Comparison of ENCODE assay signal across 27 cellular contexts in the genomic region with DNA sequence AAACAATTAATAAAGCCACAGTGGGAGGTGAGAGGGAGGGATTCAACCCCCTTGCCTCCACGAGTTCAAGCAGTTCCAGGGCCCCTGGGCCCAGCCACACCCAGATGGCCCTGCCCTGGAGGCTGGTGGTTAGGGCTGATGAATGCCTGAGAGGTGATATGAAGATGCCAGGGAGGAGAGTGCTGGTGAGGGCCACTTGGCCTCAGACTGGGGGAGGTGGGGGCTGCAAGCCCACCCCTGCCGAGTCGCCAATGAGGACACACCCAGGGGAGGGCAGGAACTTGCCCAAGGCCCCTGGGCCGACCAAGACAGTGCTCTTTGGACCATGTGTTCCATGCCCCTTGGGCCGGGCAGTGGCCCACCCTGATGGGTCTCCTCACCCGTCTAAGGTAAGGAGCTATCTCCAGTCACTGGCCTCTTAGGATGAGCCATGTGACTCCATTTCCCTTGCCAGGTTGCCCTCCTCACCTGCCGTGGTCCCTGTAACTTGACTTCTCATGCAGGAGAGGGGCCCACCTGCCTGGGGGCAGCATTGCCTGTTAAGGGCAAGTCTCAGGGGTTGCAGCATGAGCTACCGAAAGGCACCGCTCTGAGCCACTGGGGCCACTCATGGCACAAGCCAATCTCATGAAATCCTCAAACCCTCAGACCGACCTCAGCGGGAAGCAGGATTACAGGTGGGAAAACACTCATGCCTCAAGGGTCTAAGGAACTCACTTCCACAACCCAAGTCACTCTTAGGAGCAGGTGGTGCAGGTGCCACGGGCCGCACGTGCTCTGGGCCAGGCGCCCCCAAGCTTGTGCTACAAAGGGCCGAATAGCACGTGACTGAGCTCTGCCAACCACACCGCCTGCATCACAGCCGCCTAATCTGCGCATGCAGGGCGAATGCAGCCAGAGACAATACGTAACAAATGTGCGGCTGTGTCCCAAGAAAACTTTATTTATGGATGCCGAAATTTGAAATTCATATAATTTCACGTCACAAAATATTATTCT.
DNase-seq lines count a peak whose midpoint lies in the region; ATAC-seq, FAIRE-seq and TF ChIP-seq lines count a peak whose summit lies in the region.
"Had no signal": no experiment of that assay in that cellular context is flagged by ENCODE, and none has a peak within 500 bp of the region (broad histone marks: within the 10 kb centered on the region; RNA-seq: fewer than 3 reads in every experiment).

No MANE protein-coding gene starts in this region.

- TF ChIP-seq RAD21 in HepG2 (CRISPR knock-in tag; IDR thresholded peaks at IDR 0.05): no peak

- 37% methylated on average over 24 of the region's 25 CpGs for WGBS in HepG2 (ENCODE audit: low lambda C conversion rate)
- WGBS in right lobe of liver (ENCODE audit: insufficient coverage, low coverage, low lambda C conversion rate, missing lambda C conversion rate): 83% methylated on average over 9 of the region's 25 CpGs

- POLR2A ChIA-PET in HepG2 (lab: Yijun Ruan, JAX): no interaction called here

- in situ Hi-C loops in HepG2 (cut with HindIII; ENCODE audit: extremely low pct_ligation_motif_present, low pct_unique_long_range_greater_than_20kb) (no loop called here), KBM-7 (cut with MboI; ENCODE audit: low pct_unique_long_range_greater_than_20kb, low sequenced_read_pairs) (no loop called here)

- no peak for FAIRE-seq in HepG2 (lab: Jason Lieb, UNC)
- FAIRE-seq: endothelial cell of umbilical vein, RCC 7860 had no signal

- DNase-seq in HepG2 (ENCODE audit: low spot score) (no peak), right lobe of liver (no peak), NCI-H2196 (lab: John Stamatoyannopoulos, UW; ENCODE audit: unreplicated experiment) (peak; percentile 80), epidermal melanocyte (ENCODE audit: insufficient read length, low spot score) (peak; percentile 5), KBM-7 (no peak)
- DNase-seq in activated CD4-positive, alpha-beta T cell treated with anti-CD3 and anti-CD28 coated beads for 1 hour: no peak
- DNase-seq: activated CD4-positive, alpha-beta T cell treated with anti-CD3 and anti-CD28 coated beads for 4 hours; activated CD8-positive, alpha-beta T cell treated with anti-CD3 and anti-CD28 coated beads, Interleukin-2, amount 10 ng/mL, durations not matched to agents 7 days and 5 days; activated T-cell treated with anti-CD3 and anti-CD28 coated beads for 4 hours; DND-41; gastrocnemius medialis; GM23248; KG1; kidney glomerular epithelial cell; lower lobe of right lung; natural killer cell; NCI-H226; NCI-H82; SHP77 treated with DMSO at 0.1 percent for 48 hours; stimulated activated CD4-positive, alpha-beta T cell treated with anti-CD3 and anti-CD28 coated beads, Interleukin-15, amount 100 ng/mL, for 24 hours; stimulated activated CD4-positive, alpha-beta T cell treated with anti-CD3 and anti-CD28 coated beads, Interleukin-4, amount 100 ng/mL, for 4 hours had no signal

- CTCF ChIA-PET in HepG2 (lab: Yijun Ruan, JAX; ENCODE audit: low intra/inter-chr PET ratio, low total read pairs): no interaction called here

- H3K27me3 ChIP-seq in HepG2 (ENCODE audit: control insufficient read depth in 1 of 2, insufficient read depth in 2 of 2, low read length in 2 of 2): peaks cover 3 to 51% of the 10 kb centered on the region in 2 experiments; a peak in 3 of 5 replicates
- H3K27me3 ChIP-seq in right lobe of liver: no peaks in the 10 kb centered on the region
- H3K27me3 ChIP-seq: BLaER1 treated with 17β-estradiol and CSF1 and Interleukin-3, amounts not matched to agents 10 nM and 100 nM had no signal

- intact Hi-C loops in HepG2 (cut with micrococcal nuclease; ENCODE audit: unreplicated experiment) (no loop called here), right lobe of liver (cut with DNase I) (no loop called here)

- no peak overlapping the region for H3K4me2 ChIP-seq in HepG2 (ENCODE audit: low read depth, low read length)

- H4K20me1 ChIP-seq in HepG2 (ENCODE audit: insufficient read depth, low read length): no peaks in the 10 kb centered on the region; the same call in 1 of the 2 replicates
- H4K20me1 ChIP-seq: BLaER1 treated with 17β-estradiol and CSF1 and Interleukin-3, amounts not matched to agents 10 nM and 100 nM had no signal

- H3K9me3 ChIP-seq in HepG2 (ENCODE audit: low read length): no peaks in the 10 kb centered on the region
- no peaks in the 10 kb centered on the region for H3K9me3 ChIP-seq in right lobe of liver
- H3K9me3 ChIP-seq: BLaER1 treated with 17β-estradiol and CSF1 and Interleukin-3, amounts not matched to agents 10 nM and 100 nM; gastrocnemius medialis; lower lobe of right lung had no signal

- H3K79me2 ChIP-seq in HepG2 (ENCODE audit: insufficient read depth, low read length): no peaks in the 10 kb centered on the region

- H3K4me1 ChIP-seq in HepG2 (ENCODE audit: insufficient read depth, low read length) (no peaks in the 10 kb centered on the region), right lobe of liver (no peaks in the 10 kb centered on the region)
- H3K4me1 ChIP-seq: gastrocnemius medialis, lower lobe of right lung had no signal

- no peak for TF ChIP-seq POLR2A in HepG2 (IDR thresholded peaks at IDR 0.05; ENCODE audit: insufficient read depth in 1 of 2, low read depth in 2 of 2, low read length in 2 of 2)
- TF ChIP-seq POLR2A in right lobe of liver (IDR thresholded peaks at IDR 0.05): no peak

- H3K27ac ChIP-seq in HepG2 (ENCODE audit: extremely low read length, insufficient read depth, low read length) (no peak overlapping the region), right lobe of liver (no peak overlapping the region)
- H3K27ac ChIP-seq: BLaER1 treated with 17β-estradiol and CSF1 and Interleukin-3, amounts not matched to agents 10 nM and 100 nM; gastrocnemius medialis; GM23248; lower lobe of right lung had no signal

- no peak for TF ChIP-seq CTCF in HepG2 (CRISPR knock-in tag; IDR thresholded peaks at IDR 0.05)
- no peak for TF ChIP-seq CTCF in right lobe of liver (IDR thresholded peaks at IDR 0.05)

- TF ChIP-seq EP300 in HepG2 (IDR thresholded peaks at IDR 0.05; ENCODE audit: low read depth in 2 of 2, low read length in 2 of 2) (no peak), HepG2 (CRISPR knock-in tag; IDR thresholded peaks at IDR 0.05; ENCODE audit: borderline replicate concordance) (no peak)

- BruUV-seq in HepG2 (replicated peaks; lab: Mats Ljungman, UMichigan): no TSS peak

- H2AFZ ChIP-seq in HepG2 (ENCODE audit: low read length): no peak overlapping the region
- H2AFZ ChIP-seq: GM23248 had no signal

- H3K4me3 ChIP-seq in HepG2 (replicated peaks in 1 of 3; ENCODE audit: insufficient read depth in 1 of 3, low read depth in 2 of 3, low read length in 3 of 3): no peak overlapping the region
- no peak overlapping the region for H3K4me3 ChIP-seq in right lobe of liver
- H3K4me3 ChIP-seq: BLaER1 treated with 17β-estradiol and CSF1 and Interleukin-3, amounts not matched to agents 10 nM and 100 nM; gastrocnemius medialis; GM23248; lower lobe of right lung had no signal

- ATAC-seq in HepG2 (no peak), right lobe of liver (no peak), GM18870 (IDR thresholded peaks at IDR 0.05; ENCODE audit: unreplicated experiment) (no peak), GM19463 (IDR thresholded peaks at IDR 0.05; ENCODE audit: unreplicated experiment) (no peak)
- ATAC-seq: activated CD8-positive, alpha-beta T cell treated with anti-CD3 and anti-CD28 coated beads, Interleukin-2, amount 10 ng/mL, durations not matched to agents 7 days and 5 days; activated naive CD4-positive, alpha-beta T cell treated with anti-CD3 and anti-CD28 coated beads, Interleukin-2, amount 50 U/mL, for 72 hours; gastrocnemius medialis; lower lobe of right lung; natural killer cell had no signal

- H3K36me3 ChIP-seq in HepG2 (replicated peaks in 1 of 2; ENCODE audit: control insufficient read depth in 1 of 2, insufficient read depth in 2 of 2, low read length in 2 of 2): no peaks in the 10 kb centered on the region
- H3K36me3 ChIP-seq in right lobe of liver: no peaks in the 10 kb centered on the region
- H3K36me3 ChIP-seq: BLaER1 treated with 17β-estradiol and CSF1 and Interleukin-3, amounts not matched to agents 10 nM and 100 nM; gastrocnemius medialis; lower lobe of right lung had no signal

- H3K9ac ChIP-seq in HepG2 (ENCODE audit: insufficient read depth, low read depth, low read length): no peak overlapping the region
- H3K9ac ChIP-seq: BLaER1 treated with 17β-estradiol and CSF1 and Interleukin-3, amounts not matched to agents 10 nM and 100 nM; GM23248 had no signal

TF ChIP-seq in HepG2, 621 proteins besides CTCF, POLR2A, EP300 and RAD21 (continues in another document):
- TF ChIP-seq, protein P1, sequence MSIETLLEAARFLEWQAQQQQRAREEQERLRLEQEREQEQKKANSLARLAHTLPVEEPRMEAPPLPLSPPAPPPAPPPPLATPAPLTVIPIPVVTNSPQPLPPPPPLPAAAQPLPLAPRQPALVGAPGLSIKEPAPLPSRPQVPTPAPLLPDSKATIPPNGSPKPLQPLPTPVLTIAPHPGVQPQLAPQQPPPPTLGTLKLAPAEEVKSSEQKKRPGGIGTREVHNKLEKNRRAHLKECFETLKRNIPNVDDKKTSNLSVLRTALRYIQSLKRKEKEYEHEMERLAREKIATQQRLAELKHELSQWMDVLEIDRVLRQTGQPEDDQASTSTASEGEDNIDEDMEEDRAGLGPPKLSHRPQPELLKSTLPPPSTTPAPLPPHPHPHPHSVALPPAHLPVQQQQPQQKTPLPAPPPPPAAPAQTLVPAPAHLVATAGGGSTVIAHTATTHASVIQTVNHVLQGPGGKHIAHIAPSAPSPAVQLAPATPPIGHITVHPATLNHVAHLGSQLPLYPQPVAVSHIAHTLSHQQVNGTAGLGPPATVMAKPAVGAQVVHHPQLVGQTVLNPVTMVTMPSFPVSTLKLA (IDR thresholded peaks at IDR 0.05): peak; percentile 94
- TF ChIP-seq, protein P2, sequence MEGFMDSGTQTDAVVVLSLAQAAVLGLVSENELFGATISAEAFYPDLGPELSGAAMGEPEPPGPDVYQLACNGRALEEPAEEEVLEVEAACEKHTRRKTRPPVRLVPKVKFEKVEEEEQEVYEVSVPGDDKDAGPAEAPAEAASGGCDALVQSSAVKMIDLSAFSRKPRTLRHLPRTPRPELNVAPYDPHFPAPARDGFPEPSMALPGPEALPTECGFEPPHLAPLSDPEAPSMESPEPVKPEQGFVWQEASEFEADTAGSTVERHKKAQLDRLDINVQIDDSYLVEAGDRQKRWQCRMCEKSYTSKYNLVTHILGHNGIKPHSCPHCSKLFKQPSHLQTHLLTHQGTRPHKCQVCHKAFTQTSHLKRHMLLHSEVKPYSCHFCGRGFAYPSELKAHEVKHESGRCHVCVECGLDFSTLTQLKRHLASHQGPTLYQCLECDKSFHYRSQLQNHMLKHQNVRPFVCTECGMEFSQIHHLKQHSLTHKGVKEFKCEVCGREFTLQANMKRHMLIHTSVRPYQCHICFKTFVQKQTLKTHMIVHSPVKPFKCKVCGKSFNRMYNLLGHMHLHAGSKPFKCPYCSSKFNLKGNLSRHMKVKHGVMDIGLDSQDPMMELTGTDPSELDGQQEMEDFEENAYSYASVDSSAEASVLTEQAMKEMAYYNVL (CRISPR knock-in tag; IDR thresholded peaks at IDR 0.05; ENCODE audit: borderline replicate concordance): no peak
- TF ChIP-seq HOXA9 (CRISPR knock-in tag; IDR thresholded peaks at IDR 0.05; ENCODE audit: borderline replicate concordance): no peak
- no peak for TF ChIP-seq BORCS8-MEF2B (CRISPR knock-in tag; IDR thresholded peaks at IDR 0.05)

Comparison
In these comparisons a context has a peak if more than half of its experiments do, and no peak if none do; other contexts are left out.
1. DNase-seq: peak in NCI-H2196 (single experiment) and epidermal melanocyte (single experiment); none in HepG2 (single experiment), right lobe of liver (0 of 3), activated CD4-positive, alpha-beta T cell treated with anti-CD3 and anti-CD28 coated beads for 1 hour (single experiment) and KBM-7 (single experiment).